Comparison of ENCODE assay signal across 10 cellular contexts in genomic region chr1:25804244-25804963, GRCh38. TPM values are rescaled to one million over a fixed set of nuclear protein-coding genes. Genes with fewer than 3 reads are reported as not detected.
DNase-seq lines count a peak whose midpoint lies in the region; ATAC-seq, FAIRE-seq and TF ChIP-seq lines count a peak whose summit lies in the region.
"Had no signal": no experiment of that assay in that cellular context is flagged by ENCODE, and none has a peak within 500 bp of the region (broad histone marks: within the 10 kb centered on the region; RNA-seq: fewer than 3 reads in every experiment).

No MANE protein-coding gene starts in this region.

- BruUV-seq in endothelial cell of umbilical vein (replicated peaks; lab: Mats Ljungman, UMichigan), result no TSS peak

- dilution Hi-C loops in endothelial cell of umbilical vein (cut with MboI; ENCODE audit: extremely low pct_ligation_motif_present, low sequenced_read_pairs), result no loop called here

- CTCF ChIA-PET in endothelial cell of umbilical vein (lab: Charles Lee), result interaction anchor here (1.0 kb wide), 1 partner anchor 9 kb away, joined by 3 read pairs; no protein-coding TSS in a partner anchor

- H3K4me2 ChIP-seq in endothelial cell of umbilical vein (ENCODE audit: insufficient read depth, low read length), result peak overlapping the region; percentile 19
- H3K4me2 ChIP-seq: PC-9 had no signal

- no peak overlapping the region for H2AFZ ChIP-seq in endothelial cell of umbilical vein (ENCODE audit: low read depth, low read length)
- H2AFZ ChIP-seq: PC-9 had no signal

- H3K9me3 ChIP-seq in endothelial cell of umbilical vein (replicated peaks; ENCODE audit: control insufficient read depth, insufficient read depth, low read length), result no peaks in the 10 kb centered on the region

- DNase-seq in activated T-cell treated with anti-CD3 and anti-CD28 coated beads for 48 hours (ENCODE audit: low read depth), result peak; percentile 38
- DNase-seq in activated T-cell treated with anti-CD3 and anti-CD28 coated beads for 4 hours, result no peak
- DNase-seq in endothelial cell of umbilical vein (ENCODE audit: low read depth, low spot score), result peak; percentile 34
- peak; percentile 64 for DNase-seq in stimulated activated CD8-positive, alpha-beta memory T cell treated with anti-CD3 and anti-CD28 coated beads, Interleukin-4, amount 100 ng/mL, for 48 hours
- DNase-seq in SK-N-DZ (ENCODE audit: low spot score), result no peak
- DNase-seq: activated B cell treated with CpG ODN at 0.5 μM for 24 hours, PC-9 had no signal

- TF ChIP-seq POLR2A in endothelial cell of umbilical vein (IDR thresholded peaks at IDR 0.05; ENCODE audit: low read depth, low read length), result no peak

- peaks cover 20% of the 10 kb centered on the region for H3K79me2 ChIP-seq in endothelial cell of umbilical vein (ENCODE audit: control insufficient read depth, insufficient read depth, low read length)

- peaks cover 41% of the 10 kb centered on the region for H3K4me1 ChIP-seq in endothelial cell of umbilical vein (ENCODE audit: control insufficient read depth, extremely low read depth, insufficient read depth, low read length)

- H4K20me1 ChIP-seq in endothelial cell of umbilical vein (replicated peaks; ENCODE audit: control insufficient read depth, extremely low read depth, insufficient read depth, low read length), result no peaks in the 10 kb centered on the region

- POLR2A ChIA-PET in endothelial cell of umbilical vein (lab: Charles Lee), result interaction anchor here (0.7 kb wide), 1 partner anchor 24 kb away, joined by 3 read pairs; no protein-coding TSS in a partner anchor

- H3K4me3 ChIP-seq in endothelial cell of umbilical vein (replicated peaks in 1 of 3; ENCODE audit: insufficient read depth in 1 of 3, low read depth in 1 of 3, low read length in 3 of 3), result no peak overlapping the region
- H3K4me3 ChIP-seq: PC-9 had no signal

- no peak overlapping the region for H3K9ac ChIP-seq in endothelial cell of umbilical vein (replicated peaks; ENCODE audit: extremely low read depth, insufficient read depth, low read length)

- intact Hi-C loops in endothelial cell of umbilical vein (cut with micrococcal nuclease), result loop anchor here (10.0 kb wide), 2 partner anchors 370 to 570 kb away; partner anchors contain the start of genes MACO1 and SYF2

- no peak for TF ChIP-seq CTCF in endothelial cell of umbilical vein (IDR thresholded peaks at IDR 0.05; ENCODE audit: extremely low read depth in 1 of 2, insufficient read depth in 1 of 2, low read depth in 1 of 2, low read length in 2 of 2)

- peak; percentile 71 for FAIRE-seq in endothelial cell of umbilical vein (lab: Jason Lieb, UNC)

- ATAC-seq in HG03066 (IDR thresholded peaks at IDR 0.05; ENCODE audit: low read depth, unreplicated experiment), result peak; percentile 55
- no peak for ATAC-seq in GM18520 (IDR thresholded peaks at IDR 0.05; ENCODE audit: unreplicated experiment)
- ATAC-seq in HG02798 (IDR thresholded peaks at IDR 0.05; ENCODE audit: poor library complexity, unreplicated experiment), result no peak

- H3K27me3 ChIP-seq in endothelial cell of umbilical vein (ENCODE audit: control insufficient read depth in 2 of 2, insufficient read depth in 2 of 2, low read length in 2 of 2), result no peaks in the 10 kb centered on the region

- H3K27ac ChIP-seq in endothelial cell of umbilical vein (ENCODE audit: insufficient read depth, low read depth, low read length), result peak overlapping the region; percentile 31
- H3K27ac ChIP-seq: PC-9 had no signal

- peaks cover 6 to 19% of the 10 kb centered on the region in 2 experiments for H3K36me3 ChIP-seq in endothelial cell of umbilical vein (ENCODE audit: control insufficient read depth in 2 of 2, extremely low read depth in 1 of 2, insufficient read depth in 2 of 2, low read length in 2 of 2)

- no peaks in the 10 kb centered on the region for H3K9me1 ChIP-seq in endothelial cell of umbilical vein (replicated peaks; ENCODE audit: control insufficient read depth, extremely low read depth, insufficient read depth, low read length)

TF ChIP-seq in endothelial cell of umbilical vein, 7 proteins besides CTCF, POLR2A, EP300 and RAD21:
- no peak for TF ChIP-seq POLR2AphosphoS5 (IDR thresholded peaks at IDR 0.05; ENCODE audit: insufficient read depth, low read depth, low read length)
- no peak for TF ChIP-seq MAX (IDR thresholded peaks at IDR 0.05; ENCODE audit: insufficient read depth, insufficient read length)
- no peak for TF ChIP-seq GATA2 (IDR thresholded peaks at IDR 0.05; ENCODE audit: insufficient read depth, insufficient read length, low read depth, low read length)
- TF ChIP-seq FOS (IDR thresholded peaks at IDR 0.05; ENCODE audit: borderline replicate concordance, insufficient read depth, low read length), result no peak
- no peak for TF ChIP-seq EZH2 (IDR thresholded peaks at IDR 0.05; ENCODE audit: borderline replicate concordance, low read depth, low read length, severe bottlenecking)
- no peak for TF ChIP-seq MYC (IDR thresholded peaks at IDR 0.05; ENCODE audit: low read depth, low read length)
- TF ChIP-seq JUN (IDR thresholded peaks at IDR 0.05; ENCODE audit: borderline replicate concordance, insufficient read depth, insufficient read length, low read depth), result no peak

RNA-seq across cellular contexts. Expression of gene SELENON, which starts 4.4 kb away (rescaled TPM):
- 166 and 182 TPM in 2 replicates for total RNA-seq in endothelial cell of umbilical vein
- polyA plus RNA-seq in endothelial cell of umbilical vein, result 112 and 117 TPM in 2 replicates
- polyA plus RNA-seq in endothelial cell of umbilical vein (2011; cell fraction: cytosol; rRNA removed), result 156 and 177 TPM in 2 replicates
- 91.2 and 92.9 TPM in 2 replicates for polyA plus RNA-seq in endothelial cell of umbilical vein (2011; cell fraction: nucleus; rRNA removed)
- polyA plus RNA-seq in endothelial cell of umbilical vein (2012), result 136 and 186 TPM in 2 replicates
- 109 and 122 TPM in 2 replicates for polyA minus RNA-seq in endothelial cell of umbilical vein
- polyA minus RNA-seq in endothelial cell of umbilical vein (2011; cell fraction: cytosol; rRNA and poly(A)+ RNA removed), result 10.8 TPM
- 29.4 and 29.5 TPM in 2 replicates for polyA minus RNA-seq in endothelial cell of umbilical vein (2011; cell fraction: nucleus; rRNA and poly(A)+ RNA removed)
- 25.5 and 29.9 TPM in 2 replicates for polyA plus RNA-seq in SK-N-DZ (2014; cell fraction: cytosol; rRNA removed)
- polyA plus RNA-seq in SK-N-DZ (2014; cell fraction: nucleus; rRNA removed), result 13.7 and 16.4 TPM in 2 replicates

RNA-seq across cellular contexts. Expression of gene MTFR1L, which starts 15.3 kb away (rescaled TPM):
- total RNA-seq in endothelial cell of umbilical vein, result 33.8 and 34.8 TPM in 2 replicates
- 39.1 and 45.5 TPM in 2 replicates for polyA plus RNA-seq in endothelial cell of umbilical vein
- 31.5 and 35.7 TPM in 2 replicates for polyA plus RNA-seq in endothelial cell of umbilical vein (2011; cell fraction: cytosol; rRNA removed)
- 97.4 and 105 TPM in 2 replicates for polyA plus RNA-seq in endothelial cell of umbilical vein (2011; cell fraction: nucleus; rRNA removed)
- polyA plus RNA-seq in endothelial cell of umbilical vein (2012), result 25.5 and 28.3 TPM in 2 replicates
- 29.6 and 40.0 TPM in 2 replicates for polyA minus RNA-seq in endothelial cell of umbilical vein
- 6.1 TPM for polyA minus RNA-seq in endothelial cell of umbilical vein (2011; cell fraction: cytosol; rRNA and poly(A)+ RNA removed)
- 13.8 and 20.4 TPM in 2 replicates for polyA minus RNA-seq in endothelial cell of umbilical vein (2011; cell fraction: nucleus; rRNA and poly(A)+ RNA removed)
- 41.3 and 45.7 TPM in 2 replicates for polyA plus RNA-seq in SK-N-DZ (2014; cell fraction: cytosol; rRNA removed)
- polyA plus RNA-seq in SK-N-DZ (2014; cell fraction: nucleus; rRNA removed), result 53.0 and 70.9 TPM in 2 replicates

RNA-seq across cellular contexts. Expression of gene AUNIP, which starts 54.9 kb away (rescaled TPM):
- total RNA-seq in endothelial cell of umbilical vein, result 4.5 and 4.8 TPM in 2 replicates
- 1.6 and 1.8 TPM in 2 replicates for polyA plus RNA-seq in endothelial cell of umbilical vein
- 2.9 and 3.2 TPM in 2 replicates for polyA plus RNA-seq in endothelial cell of umbilical vein (2011; cell fraction: cytosol; rRNA removed)
- 1.3 and 1.7 TPM in 2 replicates for polyA plus RNA-seq in endothelial cell of umbilical vein (2011; cell fraction: nucleus; rRNA removed)
- polyA plus RNA-seq in endothelial cell of umbilical vein (2012), result 1.7 and 2.8 TPM in 2 replicates
- 1.6 and 3.0 TPM in 2 replicates for polyA minus RNA-seq in endothelial cell of umbilical vein
- polyA minus RNA-seq in endothelial cell of umbilical vein (2011; cell fraction: cytosol; rRNA and poly(A)+ RNA removed), result 12.4 TPM
- polyA minus RNA-seq in endothelial cell of umbilical vein (2011; cell fraction: nucleus; rRNA and poly(A)+ RNA removed), result 1.9 and 2.6 TPM in 2 replicates
- 10.5 and 13.3 TPM in 2 replicates for polyA plus RNA-seq in SK-N-DZ (2014; cell fraction: cytosol; rRNA removed)
- polyA plus RNA-seq in SK-N-DZ (2014; cell fraction: nucleus; rRNA removed), result 5.6 and 7.3 TPM in 2 replicates

Comparison
In these comparisons a context has a peak if more than half of its experiments do, and no peak if none do; other contexts are left out.
1. DNase-seq: peak in activated T-cell treated with anti-CD3 and anti-CD28 coated beads for 48 hours (single experiment), endothelial cell of umbilical vein (single experiment) and stimulated activated CD8-positive, alpha-beta memory T cell treated with anti-CD3 and anti-CD28 coated beads, Interleukin-4, amount 100 ng/mL, for 48 hours (single experiment); none in activated T-cell treated with anti-CD3 and anti-CD28 coated beads for 4 hours (single experiment) and SK-N-DZ (single experiment).